9 cellular contexts compared by ENCODE assay signal in the genomic region with DNA sequence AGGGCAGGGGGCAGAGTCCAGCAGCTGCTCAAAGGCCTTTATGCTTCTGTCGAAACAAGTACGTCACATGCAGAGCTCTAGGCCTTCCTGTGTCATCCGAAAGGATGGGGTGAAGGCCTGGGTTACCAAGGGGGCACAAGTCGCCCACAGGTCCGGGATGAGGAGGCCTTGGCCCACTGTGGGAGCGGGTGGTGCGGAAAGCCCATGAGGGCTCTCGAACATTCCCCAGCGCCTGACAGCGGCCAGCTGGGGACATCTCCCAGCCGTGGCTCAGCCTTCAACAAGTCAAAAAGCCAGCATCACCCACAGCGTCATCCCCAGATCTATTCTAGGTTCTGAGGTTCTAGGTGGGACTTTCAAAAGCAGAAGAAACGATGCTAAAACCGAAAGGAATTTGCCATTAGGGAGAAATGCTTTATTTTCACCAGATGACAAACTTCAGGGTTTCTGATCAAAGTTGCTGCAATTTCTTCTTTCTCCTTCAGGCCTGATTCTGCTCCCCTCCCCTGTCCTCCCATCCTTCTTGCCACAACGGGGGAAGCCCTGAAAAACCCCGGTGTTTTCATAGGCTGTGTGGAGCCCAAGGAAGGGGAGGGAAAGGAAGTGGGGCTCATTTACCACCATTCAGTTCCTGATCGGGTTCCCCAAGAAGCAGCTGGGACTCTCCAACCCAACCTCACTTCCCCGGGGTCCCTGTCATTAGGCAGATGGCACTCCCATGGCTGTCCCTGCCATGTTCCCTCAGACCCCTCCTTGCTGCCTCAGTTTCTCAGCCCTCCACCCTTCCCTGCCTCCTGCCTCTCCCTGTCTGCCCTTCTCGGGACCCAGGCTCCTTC. TPM values are rescaled to one million over a fixed set of nuclear protein-coding genes. Genes with fewer than 3 reads are reported as not detected.
DNase-seq lines count a peak whose midpoint lies in the region; ATAC-seq and TF ChIP-seq lines count a peak whose summit lies in the region.
"Had no signal": no experiment of that assay in that cellular context is flagged by ENCODE, and none has a peak within 500 bp of the region (broad histone marks: within the 10 kb centered on the region; RNA-seq: fewer than 3 reads in every experiment).

No MANE protein-coding gene starts in this region.

- no peak for TF ChIP-seq POLR2A in transverse colon (IDR thresholded peaks at IDR 0.05)

- ATAC-seq in HG02852 (IDR thresholded peaks at IDR 0.05; ENCODE audit: unreplicated experiment) (peak; percentile 51), T-helper 17 cell (no peak)
- ATAC-seq: A549 had no signal

- H3K36me3 ChIP-seq in transverse colon, result no peaks in the 10 kb centered on the region

- no peak for DNase-seq in activated T-cell treated with anti-CD3 and anti-CD28 coated beads, Interleukin-2, amount 50 U/mL, for 24 hours
- DNase-seq in activated T-cell treated with anti-CD3 and anti-CD28 coated beads, Interleukin-2, amount 50 U/mL, for 48 hours, result no peak
- no peak for DNase-seq in T-helper 17 cell
- DNase-seq in transverse colon, result peak; percentile 43
- no peak for DNase-seq in NCI-H748 (lab: John Stamatoyannopoulos, UW; ENCODE audit: unreplicated experiment)
- no peak for DNase-seq in stimulated activated CD4-positive, alpha-beta T cell treated with anti-CD3 and anti-CD28 coated beads, Interleukin-15, amount 100 ng/mL, for 24 hours
- DNase-seq in NOMO-1 (lab: John Stamatoyannopoulos, UW; ENCODE audit: unreplicated experiment in 2 of 2), result no peak

- no peak overlapping the region for H3K27ac ChIP-seq in transverse colon
- H3K27ac ChIP-seq: A549 had no signal

- no peaks in the 10 kb centered on the region for H3K27me3 Mint-ChIP-seq in activated T-cell treated with anti-CD3 and anti-CD28 coated beads, Interleukin-2, amount 50 U/mL, for 24 hours
- H3K27me3 Mint-ChIP-seq in T-helper 17 cell, result no peaks in the 10 kb centered on the region

- H3K27ac Mint-ChIP-seq in activated T-cell treated with anti-CD3 and anti-CD28 coated beads, Interleukin-2, amount 50 U/mL, for 24 hours, result peak overlapping the region; percentile 27
- H3K27ac Mint-ChIP-seq in T-helper 17 cell, result peak overlapping the region; percentile 78

- H3K4me3 Mint-ChIP-seq in activated T-cell treated with anti-CD3 and anti-CD28 coated beads, Interleukin-2, amount 50 U/mL, for 24 hours, result peak overlapping the region; percentile 1
- H3K4me3 Mint-ChIP-seq in T-helper 17 cell, result peak overlapping the region; percentile 25

- H3K4me1 ChIP-seq in transverse colon, result peaks cover 0 to 18% (median 1%) of the 10 kb centered on the region in 4 donors
- H3K4me1 ChIP-seq: A549 had no signal

- TF ChIP-seq CTCF in transverse colon (IDR thresholded peaks at IDR 0.05), result no peak

- intact Hi-C loops in transverse colon (cut with DNase I; ENCODE audit: low total_unique reads), result no loop called here

- H3K4me3 ChIP-seq in transverse colon, result no peak overlapping the region
- H3K4me3 ChIP-seq: A549 had no signal

- peaks cover 24% of the 10 kb centered on the region for H3K36me3 Mint-ChIP-seq in activated T-cell treated with anti-CD3 and anti-CD28 coated beads, Interleukin-2, amount 50 U/mL, for 24 hours (ENCODE audit: low read depth)
- peaks cover 11% of the 10 kb centered on the region for H3K36me3 Mint-ChIP-seq in T-helper 17 cell (ENCODE audit: low read depth)

- peaks cover 19% of the 10 kb centered on the region for H3K9me3 Mint-ChIP-seq in activated T-cell treated with anti-CD3 and anti-CD28 coated beads, Interleukin-2, amount 50 U/mL, for 24 hours

- H3K4me1 Mint-ChIP-seq in activated T-cell treated with anti-CD3 and anti-CD28 coated beads, Interleukin-2, amount 50 U/mL, for 24 hours (ENCODE audit: low read depth), result peaks cover 55% of the 10 kb centered on the region
- H3K4me1 Mint-ChIP-seq in T-helper 17 cell, result peaks cover 22% of the 10 kb centered on the region

- in situ Hi-C loops in transverse colon (cut with MboI; ENCODE audit: low pct_ligation_motif_present in 1 of 4, low pct_unique_long_range_greater_than_20kb in 1 of 4, low sequenced_read_pairs in 3 of 4), result no loop called here

- no peaks in the 10 kb centered on the region for H3K27me3 ChIP-seq in transverse colon

- H3K9me3 ChIP-seq in T-helper 17 cell (ENCODE audit: control insufficient read depth, low read length, poor library complexity, severe bottlenecking), result no peaks in the 10 kb centered on the region
- peaks cover 8 to 12% of the 10 kb centered on the region in 2 donors for H3K9me3 ChIP-seq in transverse colon

- TF ChIP-seq EP300 in transverse colon (IDR thresholded peaks at IDR 0.05; ENCODE audit: low read depth), result no peak

- WGBS in transverse colon (ENCODE audit: low coverage in 1 of 2), 2 donors, result 64 to 86% methylated on average over 1 to 19 of the region's 19 CpGs

RNA-seq across cellular contexts. Expression of a gene that starts 17.6 kb away (rescaled TPM):
- total RNA-seq in T-helper 17 cell (10 to 100 TPM; 13.6 to 14.3 TPM), transverse colon (10 to 100 TPM in 3 of 4 donors, 1 to 10 TPM in 1; 6.0 to 16.2 (median 11.5) TPM)
